29 cellular contexts compared by ENCODE assay signal in the genomic region with DNA sequence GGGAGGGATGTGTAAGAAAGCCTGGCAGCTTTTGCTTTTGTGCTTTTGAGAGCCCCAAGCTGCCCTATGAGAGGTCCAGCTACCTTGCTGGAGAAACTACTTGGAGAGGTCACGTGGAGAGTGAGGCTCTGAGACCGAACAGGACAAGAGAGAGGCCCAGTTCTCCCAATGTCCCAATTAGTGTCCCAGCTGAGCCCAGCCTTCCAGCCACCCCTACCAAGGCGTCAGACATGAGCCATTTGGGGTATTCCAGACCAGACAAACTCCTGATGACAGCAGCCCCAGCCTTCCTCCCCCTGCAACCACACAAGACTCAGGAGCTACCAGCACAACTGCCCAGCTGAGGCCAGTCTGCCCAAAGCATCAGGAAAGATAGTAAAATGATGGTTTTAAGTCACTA.
"Had no signal": no experiment of that assay in that cellular context is flagged by ENCODE, and none has a peak within 500 bp of the region (broad histone marks: within the 10 kb centered on the region; RNA-seq: fewer than 3 reads in every experiment).

No MANE protein-coding gene starts in this region.

- FAIRE-seq: frontal cortex, TTC549 had no signal

- H3K4me2 ChIP-seq: smooth muscle cell had no signal

- H3K27me3 Mint-ChIP-seq: activated CD4-positive, alpha-beta memory T cell treated with anti-CD3 and anti-CD28 coated beads for 36 hours; activated CD4-positive, alpha-beta T cell treated with anti-CD3 and anti-CD28 coated beads, Interleukin-2, amount 10 ng/mL, durations not matched to agents 24 days and 14 days; activated naive CD4-positive, alpha-beta T cell treated with anti-CD3 and anti-CD28 coated beads, Interleukin-2, amount 50 U/mL, for 24 hours; activated naive CD8-positive, alpha-beta T cell treated with anti-CD3 and anti-CD28 coated beads, Interleukin-2, amount 50 U/mL, for 24 hours; activated T-helper 17 cell treated with anti-CD3 and anti-CD28 coated beads, Interleukin-2, amount 50 U/mL, for 72 hours; dendritic cell treated with granulocyte-macrophage colony-stimulating factor and Interleukin-4, amounts not matched to agents 40 ng/mL and 50 ng/mL, for 4 days; naive B cell; stimulated activated naive B cell treated with anti-CD40 and anti-IgM and Interleukin-4, amounts not matched to agents 10 μg/mL and 1 μg/mL and 100 μg/mL, for 72 hours had no signal

- H3K27me3 ChIP-seq: breast epithelium, stomach, thyroid gland, upper lobe of left lung had no signal

- H3K27ac ChIP-seq: breast epithelium, left ventricle myocardium inferior, thyroid gland, WERI-Rb-1 had no signal

- H3K9me3 Mint-ChIP-seq: activated CD4-positive, alpha-beta memory T cell treated with anti-CD3 and anti-CD28 coated beads for 36 hours; activated CD4-positive, alpha-beta T cell treated with anti-CD3 and anti-CD28 coated beads, Interleukin-2, amount 10 ng/mL, durations not matched to agents 24 days and 14 days; activated naive CD4-positive, alpha-beta T cell treated with anti-CD3 and anti-CD28 coated beads, Interleukin-2, amount 50 U/mL, for 24 hours; activated naive CD8-positive, alpha-beta T cell treated with anti-CD3 and anti-CD28 coated beads, Interleukin-2, amount 50 U/mL, for 24 hours; activated T-helper 17 cell treated with anti-CD3 and anti-CD28 coated beads, Interleukin-2, amount 50 U/mL, for 72 hours had no signal

- H3K4me3 Mint-ChIP-seq: activated CD4-positive, alpha-beta memory T cell treated with anti-CD3 and anti-CD28 coated beads for 36 hours; activated CD4-positive, alpha-beta T cell treated with anti-CD3 and anti-CD28 coated beads, Interleukin-2, amount 10 ng/mL, durations not matched to agents 24 days and 14 days; activated naive CD4-positive, alpha-beta T cell treated with anti-CD3 and anti-CD28 coated beads, Interleukin-2, amount 50 U/mL, for 24 hours; activated naive CD8-positive, alpha-beta T cell treated with anti-CD3 and anti-CD28 coated beads, Interleukin-2, amount 50 U/mL, for 24 hours; activated T-helper 17 cell treated with anti-CD3 and anti-CD28 coated beads, Interleukin-2, amount 50 U/mL, for 72 hours; dendritic cell treated with granulocyte-macrophage colony-stimulating factor and Interleukin-4, amounts not matched to agents 40 ng/mL and 50 ng/mL, for 4 days; naive B cell; stimulated activated naive B cell treated with anti-CD40 and anti-IgM and Interleukin-4, amounts not matched to agents 10 μg/mL and 1 μg/mL and 100 μg/mL, for 72 hours had no signal

- DNase-seq: activated CD4-positive, alpha-beta memory T cell treated with anti-CD3 and anti-CD28 coated beads for 36 hours; activated CD4-positive, alpha-beta T cell treated with anti-CD3 and anti-CD28 coated beads, Interleukin-2, amount 10 ng/mL, durations not matched to agents 24 days and 14 days; activated CD4-positive, CD25-positive, alpha-beta regulatory T cell treated with anti-CD3 and anti-CD28 coated beads, Interleukin-2, amount 50 U/mL, for 72 hours; activated CD8-positive, alpha-beta memory T cell treated with anti-CD3 and anti-CD28 coated beads, Interleukin-2, amount 50 U/mL, for 4 hours; activated gamma-delta T cell treated with Interleukin-2 at 50 U/mL for 16 hours; activated naive CD8-positive, alpha-beta T cell treated with anti-CD3 and anti-CD28 coated beads, Interleukin-2, amount 50 U/mL, for 24 hours; activated T-cell treated with anti-CD3 and anti-CD28 coated beads, Interleukin-2, amount 50 U/mL, for 1 hour; amygdala; central memory CD4-positive, alpha-beta T cell; glutamatergic neuron; islet precursor cell; left ventricle myocardium inferior; naive B cell; stimulated activated CD4-positive, alpha-beta T cell treated with anti-CD3 and anti-CD28 coated beads, Interleukin-1b, Interleukin-23, amount 100 ng/mL, for 48 hours; stimulated activated CD4-positive, alpha-beta T cell treated with anti-CD3 and anti-CD28 coated beads, Interleukin-4, amount 100 ng/mL, for 4 hours; stimulated activated CD8-positive, alpha-beta memory T cell treated with anti-CD3 and anti-CD28 coated beads, Interleukin-4, amount 100 ng/mL, for 48 hours; stimulated activated naive B cell treated with anti-CD40 and anti-IgM and Interleukin-4, amounts not matched to agents 10 μg/mL and 1 μg/mL and 100 μg/mL, for 72 hours; stomach; T-helper 9 cell; thyroid gland; upper lobe of left lung; WERI-Rb-1 had no signal

- H3K9me3 ChIP-seq: breast epithelium, left ventricle myocardium inferior, stomach, thyroid gland, upper lobe of left lung had no signal

- H3K27ac Mint-ChIP-seq: activated CD4-positive, alpha-beta memory T cell treated with anti-CD3 and anti-CD28 coated beads for 36 hours; activated CD4-positive, alpha-beta T cell treated with anti-CD3 and anti-CD28 coated beads, Interleukin-2, amount 10 ng/mL, durations not matched to agents 24 days and 14 days; activated naive CD8-positive, alpha-beta T cell treated with anti-CD3 and anti-CD28 coated beads, Interleukin-2, amount 50 U/mL, for 24 hours; activated T-helper 17 cell treated with anti-CD3 and anti-CD28 coated beads, Interleukin-2, amount 50 U/mL, for 72 hours; dendritic cell treated with granulocyte-macrophage colony-stimulating factor and Interleukin-4, amounts not matched to agents 40 ng/mL and 50 ng/mL, for 4 days; stimulated activated naive B cell treated with anti-CD40 and anti-IgM and Interleukin-4, amounts not matched to agents 10 μg/mL and 1 μg/mL and 100 μg/mL, for 72 hours had no signal

- H3K4me1 ChIP-seq: breast epithelium, left ventricle myocardium inferior had no signal

- H3K4me3 ChIP-seq: breast epithelium, left ventricle myocardium inferior, smooth muscle cell, stomach, thyroid gland, upper lobe of left lung had no signal

- H3K36me3 ChIP-seq: breast epithelium, left ventricle myocardium inferior, thyroid gland, upper lobe of left lung, WERI-Rb-1 had no signal
